Comparison of ENCODE assay signal across 8 cellular contexts in genomic region chr5:59724482-59725392, GRCh38.
A peak's percentile ranks its signal among the peaks of the same experiment; 100 is the strongest.
DNase-seq lines count a peak whose midpoint lies in the region; ATAC-seq, FAIRE-seq and TF ChIP-seq lines count a peak whose summit lies in the region.

No MANE protein-coding gene starts in this region.

- TF ChIP-seq POLR2A in ovary (IDR thresholded peaks at IDR 0.05): no peak

- H3K9ac ChIP-seq in skeletal muscle satellite cell (ENCODE audit: low read depth, low read length): peak overlapping the region; percentile 45

- H3K36me3 ChIP-seq in skeletal muscle satellite cell (ENCODE audit: insufficient read depth, low read length) (no peaks in the 10 kb centered on the region), ovary (no peaks in the 10 kb centered on the region), right atrium auricular region (no peaks in the 10 kb centered on the region)

- H3K27ac ChIP-seq in ovary: no peak overlapping the region
- H3K27ac ChIP-seq in right atrium auricular region: no peak overlapping the region

- peak; percentile 82 for FAIRE-seq in D721Med (lab: Jason Lieb, UNC)

- intact Hi-C loops in ovary (cut with DNase I): no loop called here

- H3K4me3 ChIP-seq in fibroblast of the aortic adventitia (ENCODE audit: low read depth, low read length) (no peak overlapping the region), skeletal muscle satellite cell (ENCODE audit: low read length) (no peak overlapping the region), ovary (no peak overlapping the region), right atrium auricular region (no peak overlapping the region)

- WGBS in ovary, 3 donors: 69 to 73% (median 70%) methylated on average over 4 of the region's 4 CpGs

- H3K9me3 ChIP-seq in skeletal muscle satellite cell (replicated peaks; ENCODE audit: low read length): no peaks in the 10 kb centered on the region
- H3K9me3 ChIP-seq in ovary: no peaks in the 10 kb centered on the region
- no peaks in the 10 kb centered on the region for H3K9me3 ChIP-seq in right atrium auricular region

- TF ChIP-seq CTCF in D721Med (IDR thresholded peaks at IDR 0.05; ENCODE audit: insufficient read depth, missing control alignments) (peak; percentile 78), fibroblast of the aortic adventitia (IDR thresholded peaks at IDR 0.05; ENCODE audit: insufficient read depth, low read length) (peak; percentile 66), ovary (IDR thresholded peaks at IDR 0.05) (no peak), right atrium auricular region (IDR thresholded peaks at IDR 0.05) (peak in 1 of 2 donors; percentile 62)

- H3K4me1 ChIP-seq in skeletal muscle satellite cell (ENCODE audit: control insufficient read depth, insufficient read depth, low read length): peaks cover 21% of the 10 kb centered on the region
- H3K4me1 ChIP-seq in ovary (ENCODE audit: insufficient read depth): no peaks in the 10 kb centered on the region
- no peaks in the 10 kb centered on the region for H3K4me1 ChIP-seq in right atrium auricular region

- ATAC-seq in GM18519 (IDR thresholded peaks at IDR 0.05; ENCODE audit: low FRiP score, unreplicated experiment) (peak; percentile 85), HG03565 (IDR thresholded peaks at IDR 0.05; ENCODE audit: unreplicated experiment) (peak; percentile 61)

- H3K4me2 ChIP-seq in skeletal muscle satellite cell (ENCODE audit: low read length): no peak overlapping the region

- DNase-seq in D721Med (ENCODE audit: insufficient read length, low spot score) (no peak), SK-N-DZ (ENCODE audit: low spot score) (peak; percentile 56), fibroblast of the aortic adventitia (ENCODE audit: low read depth) (peak; percentile 39), ovary (no peak), right atrium auricular region (ENCODE audit: low spot score) (no peak)

- H3K27me3 ChIP-seq in skeletal muscle satellite cell (ENCODE audit: control insufficient read depth, insufficient read depth, low read length) (no peaks in the 10 kb centered on the region), ovary (no peaks in the 10 kb centered on the region), right atrium auricular region (no peaks in the 10 kb centered on the region)

- TF ChIP-seq EP300 in ovary (IDR thresholded peaks at IDR 0.05): no peak

Comparison
In these comparisons a context has a peak if more than half of its experiments do, and no peak if none do; other contexts are left out.
1. DNase-seq: peak in SK-N-DZ (single experiment) and fibroblast of the aortic adventitia (single experiment); none in D721Med (single experiment), ovary (0 of 5) and right atrium auricular region (single experiment).
2. CTCF ChIP-seq: peak in D721Med (single experiment) and fibroblast of the aortic adventitia (single experiment); none in ovary (0 of 3).